Comparison of ENCODE assay signal across 32 cellular contexts in genomic region chr18:34734048-34734447, GRCh38. TPM values are rescaled to one million over a fixed set of nuclear protein-coding genes. Genes with fewer than 3 reads are reported as not detected.
"Had no signal": no experiment of that assay in that cellular context is flagged by ENCODE, and none has a peak within 500 bp of the region (broad histone marks: within the 10 kb centered on the region; RNA-seq: fewer than 3 reads in every experiment).

No MANE protein-coding gene starts in this region.

- H3K36me3 Mint-ChIP-seq: activated naive CD8-positive, alpha-beta T cell had no signal

- H3K27me3 Mint-ChIP-seq: activated B cell treated with CpG ODN at 0.5 μM for 24 hours; central memory CD8-positive, alpha-beta T cell had no signal

- ATAC-seq: activated CD4-positive, CD25-positive, alpha-beta regulatory T cell treated with anti-CD3 and anti-CD28 coated beads, Interleukin-2, amount 50 U/mL, for 24 hours; activated CD8-positive, alpha-beta T cell treated with anti-CD3 and anti-CD28 coated beads for 36 hours; activated T-cell treated with anti-CD3 and anti-CD28 coated beads, Interleukin-2, amount 50 U/mL, for 4 hours; activated T-helper 17 cell treated with anti-CD3 and anti-CD28 coated beads, Interleukin-2, amount 50 U/mL, for 72 hours; foreskin keratinocyte; gastrocnemius medialis; T-helper 17 cell had no signal

- DNase-seq: activated B cell treated with CpG ODN at 0.5 μM for 24 hours; activated CD4-positive, alpha-beta T cell treated with anti-CD3 and anti-CD28 coated beads for 48 hours; activated CD4-positive, alpha-beta T cell treated with anti-CD3 and anti-CD28 coated beads, Interleukin-2, amount 50 U/mL, for 1 hour; activated CD4-positive, alpha-beta T cell treated with anti-CD3 and anti-CD28 coated beads, Interleukin-2, amount 50 U/mL, for 48 hours; activated CD8-positive, alpha-beta memory T cell treated with anti-CD3 and anti-CD28 coated beads for 24 hours; activated CD8-positive, alpha-beta T cell treated with anti-CD3 and anti-CD28 coated beads for 36 hours; activated effector memory CD4-positive, alpha-beta T cell treated with Interleukin-2 at 50 U/mL for 16 hours; activated gamma-delta T cell treated with Interleukin-2 at 50 U/mL for 16 hours; activated naive CD4-positive, alpha-beta T cell treated with anti-CD3 and anti-CD28 coated beads, Interleukin-2, amount 50 U/mL, for 16 hours; activated naive CD4-positive, alpha-beta T cell treated with Interleukin-2 at 50 U/mL for 16 hours; activated T-cell treated with anti-CD3 and anti-CD28 coated beads, Interleukin-2, amount 50 U/mL, for 4 hours; amniotic stem cell; anterior cingulate cortex; brain microvascular endothelial cell; dorsolateral prefrontal cortex; effector memory CD4-positive, alpha-beta T cell; erythroblast; foreskin keratinocyte; gastrocnemius medialis; glutamatergic neuron; T-helper 1 cell; T-helper 17 cell; T1000; WERI-Rb-1 had no signal

- H3K27me3 ChIP-seq: brain microvascular endothelial cell, dorsolateral prefrontal cortex, esophagus muscularis mucosa, gastrocnemius medialis had no signal

- H3K27ac ChIP-seq: brain microvascular endothelial cell, coronary artery, esophagus muscularis mucosa, foreskin keratinocyte, WERI-Rb-1 had no signal

- H3K36me3 ChIP-seq: brain microvascular endothelial cell, esophagus muscularis mucosa, gastrocnemius medialis, WERI-Rb-1 had no signal

- H3K27ac Mint-ChIP-seq: activated B cell treated with CpG ODN at 0.5 μM for 24 hours; activated CD8-positive, alpha-beta T cell treated with anti-CD3 and anti-CD28 coated beads for 36 hours; activated naive CD8-positive, alpha-beta T cell; activated T-helper 17 cell treated with anti-CD3 and anti-CD28 coated beads, Interleukin-2, amount 50 U/mL, for 72 hours; dendritic cell treated with granulocyte-macrophage colony-stimulating factor and Interleukin-4, amounts not matched to agents 40 ng/mL and 50 ng/mL, for 4 days; T-helper 17 cell; T-helper 2 cell treated with Interferon-gamma antibody and Interleukin-4, amounts not matched to agents 5 μg/mL and 100 μg/mL, for 36 hours had no signal

- H3K4me1 Mint-ChIP-seq: activated B cell treated with CpG ODN at 0.5 μM for 24 hours; activated T-helper 17 cell treated with anti-CD3 and anti-CD28 coated beads, Interleukin-2, amount 50 U/mL, for 72 hours; central memory CD8-positive, alpha-beta T cell; T-helper 17 cell had no signal

- H3K9me3 ChIP-seq: esophagus muscularis mucosa, gastrocnemius medialis had no signal

- H3K4me3 Mint-ChIP-seq: activated B cell treated with CpG ODN at 0.5 μM for 24 hours; activated CD8-positive, alpha-beta T cell treated with anti-CD3 and anti-CD28 coated beads for 36 hours; activated naive CD8-positive, alpha-beta T cell; activated T-cell treated with anti-CD3 and anti-CD28 coated beads, Interleukin-2, amount 50 U/mL, for 4 hours; activated T-helper 17 cell treated with anti-CD3 and anti-CD28 coated beads, Interleukin-2, amount 50 U/mL, for 72 hours; central memory CD8-positive, alpha-beta T cell; dendritic cell treated with granulocyte-macrophage colony-stimulating factor and Interleukin-4, amounts not matched to agents 40 ng/mL and 50 ng/mL, for 4 days; T-helper 17 cell; T-helper 2 cell treated with Interferon-gamma antibody and Interleukin-4, amounts not matched to agents 5 μg/mL and 100 μg/mL, for 36 hours had no signal

- H3K4me3 ChIP-seq: coronary artery, dorsolateral prefrontal cortex, esophagus muscularis mucosa, gastrocnemius medialis had no signal

- H3K9me3 Mint-ChIP-seq: activated B cell treated with CpG ODN at 0.5 μM for 24 hours; activated CD8-positive, alpha-beta T cell treated with anti-CD3 and anti-CD28 coated beads for 36 hours; activated T-cell treated with anti-CD3 and anti-CD28 coated beads, Interleukin-2, amount 50 U/mL, for 4 hours; activated T-helper 17 cell treated with anti-CD3 and anti-CD28 coated beads, Interleukin-2, amount 50 U/mL, for 72 hours; central memory CD8-positive, alpha-beta T cell; dendritic cell treated with granulocyte-macrophage colony-stimulating factor and Interleukin-4, amounts not matched to agents 40 ng/mL and 50 ng/mL, for 4 days; T-helper 2 cell treated with Interferon-gamma antibody and Interleukin-4, amounts not matched to agents 5 μg/mL and 100 μg/mL, for 36 hours had no signal

RNA-seq across cellular contexts. Expression of gene DTNA, which starts 23.9 kb away (rescaled TPM):
- total RNA-seq: activated B cell treated with CpG ODN at 0.5 μM for 24 hours, T-helper 17 cell had no signal
